ENCODE assay signal across 7 cellular contexts in the genomic region with DNA sequence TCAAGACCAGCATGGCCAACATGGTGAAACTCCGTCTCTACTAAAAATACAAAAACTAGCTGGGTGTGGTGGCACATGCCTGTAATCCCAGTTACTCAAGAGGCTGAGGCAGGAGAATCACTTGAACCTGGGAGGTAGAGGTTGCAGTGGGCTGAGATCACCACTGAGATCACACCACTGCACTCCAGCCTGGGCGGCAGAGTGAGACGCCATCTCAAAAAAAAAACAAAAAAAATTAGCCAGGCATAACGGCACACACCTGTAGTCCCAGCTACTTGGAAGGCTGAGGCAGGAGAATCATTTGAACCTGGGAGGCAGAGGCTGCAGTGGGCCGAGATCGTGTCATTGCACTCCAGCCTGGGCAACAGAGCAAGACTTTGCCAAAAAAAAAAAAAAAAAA. TPM values are rescaled to one million over a fixed set of nuclear protein-coding genes. Genes with fewer than 3 reads are reported as not detected.
"Had no signal": no experiment of that assay in that cellular context is flagged by ENCODE, and none has a peak within 500 bp of the region (broad histone marks: within the 10 kb centered on the region; RNA-seq: fewer than 3 reads in every experiment).

No MANE protein-coding gene starts in this region.

RNA-seq across cellular contexts. Expression of a gene that starts 31.0 kb away (rescaled TPM):
- total RNA-seq: activated naive CD4-positive, alpha-beta T cell treated with anti-CD3 and anti-CD28 coated beads for 36 hours; activated naive CD4-positive, alpha-beta T cell treated with anti-CD3 and anti-CD28 coated beads, Interleukin-2, amount 50 U/mL, for 72 hours; activated naive CD8-positive, alpha-beta T cell treated with anti-CD3 and anti-CD28 coated beads for 36 hours; activated T-cell treated with anti-CD3 and anti-CD28 coated beads, Interleukin-2, amount 50 U/mL, for 72 hours; activated T-helper 1 cell treated with anti-CD3 and anti-CD28 coated beads, Interleukin-12 subunit alpha, Interleukin-12 subunit beta, Interleukin-2, Interleukin-4 antibody, amounts not matched to agents 30 ng/mL and 10 ng/mL and 1 ng/mL, durations not matched to agents 14 hours and 24 hours and 36 hours; activated T-helper 17 cell treated with anti-CD3 and anti-CD28 coated beads, Interleukin-2, amount 50 U/mL, for 72 hours; activated T-helper 2 cell treated with anti-CD3 and anti-CD28 coated beads, Interferon-gamma antibody, Interleukin-2, Interleukin-4, amounts not matched to agents 10 μg/mL and 5 μg/mL and 100 μg/mL, durations not matched to agents 14 hours and 24 hours and 36 hours had no signal
